14 cellular contexts compared by ENCODE assay signal in genomic region chr18:70293166-70293565, GRCh38. TPM values are rescaled to one million over a fixed set of nuclear protein-coding genes. Genes with fewer than 3 reads are reported as not detected.
DNase-seq lines count a peak whose midpoint lies in the region; ATAC-seq, FAIRE-seq and TF ChIP-seq lines count a peak whose summit lies in the region.
"Had no signal": no experiment of that assay in that cellular context is flagged by ENCODE, and none has a peak within 500 bp of the region (broad histone marks: within the 10 kb centered on the region; RNA-seq: fewer than 3 reads in every experiment).

No MANE protein-coding gene starts in this region.

- CTCF ChIA-PET in GM10248 (lab: Yijun Ruan, JAX), result interaction anchor here (0.9 kb wide), 1 partner anchor 21 kb away, joined by 3 read pairs; no protein-coding TSS in a partner anchor

- H2AFZ ChIP-seq in hepatocyte, result no peak overlapping the region

- TF ChIP-seq CTCF in BE2C (IDR thresholded peaks at IDR 0.05; ENCODE audit: low read depth, low read length), result no peak
- no peak for TF ChIP-seq CTCF in hepatocyte (IDR thresholded peaks at IDR 0.05; ENCODE audit: poor library complexity)
- no peak for TF ChIP-seq CTCF in gastrocnemius medialis (IDR thresholded peaks at IDR 0.05 in 4 of 5, conservative IDR thresholded peaks at IDR 0.05 in 1 of 5)
- TF ChIP-seq CTCF in GM10248 (IDR thresholded peaks at IDR 0.05; ENCODE audit: control extremely low read depth, extremely low read depth, low read depth, missing control alignments), result no peak

- ATAC-seq in GM18502 (IDR thresholded peaks at IDR 0.05; ENCODE audit: poor library complexity, unreplicated experiment) (peak; percentile 31), GM19324 (IDR thresholded peaks at IDR 0.05; ENCODE audit: low FRiP score, unreplicated experiment) (no peak), gastrocnemius medialis (no peak)

- no peaks in the 10 kb centered on the region for H3K9me2 ChIP-seq in hepatocyte (replicated peaks; ENCODE audit: insufficient read depth)

- 71% methylated on average over 3 of the region's 3 CpGs for WGBS in hepatocyte (ENCODE audit: low lambda C conversion rate, missing lambda C conversion rate)

- no peak overlapping the region for H3K4me3 ChIP-seq in BE2C (ENCODE audit: low read depth, low read length)
- H3K4me3 ChIP-seq in hepatocyte, result no peak overlapping the region
- H3K4me3 ChIP-seq in gastrocnemius medialis, result no peak overlapping the region
- H3K4me3 ChIP-seq: ovary had no signal

- H3K9me3 ChIP-seq in BE2C, result no peaks in the 10 kb centered on the region
- no peaks in the 10 kb centered on the region for H3K9me3 ChIP-seq in hepatocyte (ENCODE audit: low read depth)
- no peaks in the 10 kb centered on the region for H3K9me3 ChIP-seq in gastrocnemius medialis
- H3K9me3 ChIP-seq: ovary had no signal

- FAIRE-seq in RCC 7860 (lab: Jason Lieb, UNC), result no peak

- TF ChIP-seq POLR2A in gastrocnemius medialis (IDR thresholded peaks at IDR 0.05), result no peak

- peak overlapping the region; percentile 31 for H3K27ac ChIP-seq in hepatocyte
- H3K27ac ChIP-seq in gastrocnemius medialis, result no peak overlapping the region
- H3K27ac ChIP-seq: ovary had no signal

- peaks cover 86% of the 10 kb centered on the region for H3K79me2 ChIP-seq in hepatocyte

- DNase-seq in BE2C (peak; percentile 24), RCC 7860 (ENCODE audit: low spot score) (peak; percentile 24), hepatocyte (ENCODE audit: low spot score) (peak; percentile 52), gastrocnemius medialis (no peak), GM10248 (ENCODE audit: extremely low spot score) (no peak)
- no peak for DNase-seq in stimulated activated CD4-positive, alpha-beta T cell treated with anti-CD3 and anti-CD28 coated beads, Interleukin-2, amount 100 ng/mL, for 48 hours
- DNase-seq: activated CD4-positive, alpha-beta T cell treated with anti-CD3 and anti-CD28 coated beads, Interleukin-2, amount 50 U/mL, for 4 hours; CD4-positive, CD25-positive, alpha-beta regulatory T cell; cortex of kidney; NCI-H146; ovary; stimulated activated CD4-positive, alpha-beta T cell treated with anti-CD3 and anti-CD28 coated beads, Interleukin-4, amount 100 ng/mL, for 24 hours had no signal

- H3K27me3 ChIP-seq in BE2C (no peaks in the 10 kb centered on the region), hepatocyte (no peaks in the 10 kb centered on the region), gastrocnemius medialis (no peaks in the 10 kb centered on the region)
- H3K27me3 ChIP-seq: ovary had no signal

- POLR2A ChIA-PET in GM10248 (lab: Yijun Ruan, JAX), result no interaction called here

- H3K4me1 ChIP-seq in BE2C, result peaks cover 9% of the 10 kb centered on the region
- H3K4me1 ChIP-seq in hepatocyte (ENCODE audit: insufficient read depth), result peaks cover 28% of the 10 kb centered on the region
- peaks cover 59 to 63% of the 10 kb centered on the region in 2 donors for H3K4me1 ChIP-seq in gastrocnemius medialis

- peak overlapping the region; percentile 38 for H3K4me2 ChIP-seq in hepatocyte

- peaks cover 73% of the 10 kb centered on the region for H4K20me1 ChIP-seq in hepatocyte (ENCODE audit: insufficient read depth, poor library complexity, severe bottlenecking)

- no peaks in the 10 kb centered on the region for H3K36me3 ChIP-seq in BE2C
- no peaks in the 10 kb centered on the region for H3K36me3 ChIP-seq in hepatocyte (replicated peaks; ENCODE audit: insufficient read depth, low read depth)
- H3K36me3 ChIP-seq in gastrocnemius medialis, result no peaks in the 10 kb centered on the region
- H3K36me3 ChIP-seq: ovary had no signal

- intact Hi-C loops in gastrocnemius medialis (cut with DNase I; ENCODE audit: low total_unique reads), result loop anchor here (2.0 kb wide), 1 partner anchor 142 kb away; no protein-coding TSS in a partner anchor

- in situ Hi-C loops in gastrocnemius medialis (cut with MboI; ENCODE audit: low sequenced_read_pairs in 4 of 4), result no loop called here

RNA-seq across cellular contexts. Expression of gene SOCS6, which starts 4.3 kb away (rescaled TPM):
- 8.1 TPM for polyA plus RNA-seq in BE2C (2012; ENCODE audit: insufficient read depth, insufficient read length, low read depth)
- total RNA-seq in hepatocyte, result 28.0 and 35.3 TPM in 2 replicates
- polyA plus RNA-seq in hepatocyte, result 14.4 and 16.6 TPM in 2 replicates
- 10 to 100 TPM; 12.8 to 26.8 (median 16.3) TPM for total RNA-seq in gastrocnemius medialis

Comparison
In these comparisons a context has a peak if more than half of its experiments do, and no peak if none do; other contexts are left out.
1. DNase-seq: peak in BE2C (single experiment), RCC 7860 (single experiment) and hepatocyte (single experiment); none in stimulated activated CD4-positive, alpha-beta T cell treated with anti-CD3 and anti-CD28 coated beads, Interleukin-2, amount 100 ng/mL, for 48 hours (0 of 2), gastrocnemius medialis (0 of 2) and GM10248 (single experiment).